19 cellular contexts compared by ENCODE assay signal in genomic region chr15:94397377-94397776, GRCh38.
DNase-seq lines count a peak whose midpoint lies in the region; ATAC-seq and TF ChIP-seq lines count a peak whose summit lies in the region.
"Had no signal": no experiment of that assay in that cellular context is flagged by ENCODE, and none has a peak within 500 bp of the region (broad histone marks: within the 10 kb centered on the region; RNA-seq: fewer than 3 reads in every experiment).

No MANE protein-coding gene starts in this region.

- DNase-seq in right cardiac atrium (peak in 1 of 3 donors; percentile 11), left ventricle myocardium inferior (no peak), esophagus muscularis mucosa (ENCODE audit: extremely low spot score) (peak; percentile 14), A172 (ENCODE audit: low spot score) (no peak), NCI-H526 treated with DMSO at 0.1 percent for 48 hours (lab: John Stamatoyannopoulos, UW) (no peak)
- DNase-seq in natural killer cell treated with Interleukin-12 subunit alpha and Interleukin-12 subunit beta and Interleukin-15 and Interleukin-18, amount 100 ng/mL, for 72 hours (ENCODE audit: low spot score), result no peak
- DNase-seq: CD4-positive, alpha-beta memory T cell; DMS153; GF-D8; H9; NCI-H1417 treated with DMSO at 0.1 percent for 48 hours; NCI-H187 treated with DMSO at 0.1 percent for 48 hours; NCI-H2227 treated with DMSO at 0.1 percent for 48 hours; NCI-H524; PC-3; RPMI8226 had no signal

- no peak for TF ChIP-seq EP300 in esophagus muscularis mucosa (IDR thresholded peaks at IDR 0.05)

- peaks cover 41% of the 10 kb centered on the region for H3K36me3 Mint-ChIP-seq in natural killer cell treated with Interleukin-12 subunit alpha and Interleukin-12 subunit beta and Interleukin-15 and Interleukin-18, amount 100 ng/mL, for 72 hours

- ATAC-seq in right cardiac atrium (peak; percentile 81 to 93), HG03342 (IDR thresholded peaks at IDR 0.05; ENCODE audit: unreplicated experiment) (no peak)
- no peak for ATAC-seq in natural killer cell treated with Interleukin-12 subunit alpha and Interleukin-12 subunit beta and Interleukin-15 and Interleukin-18, amount 100 ng/mL, for 72 hours
- ATAC-seq: PC-3 had no signal

- no peaks in the 10 kb centered on the region for H3K27me3 Mint-ChIP-seq in natural killer cell treated with Interleukin-12 subunit alpha and Interleukin-12 subunit beta and Interleukin-15 and Interleukin-18, amount 100 ng/mL, for 72 hours
- H3K27me3 Mint-ChIP-seq: CD4-positive, alpha-beta memory T cell; IgD-negative memory B cell had no signal

- intact Hi-C loops in right cardiac atrium (cut with DNase I), result no loop called here
- intact Hi-C loops in left ventricle myocardium inferior (cut with micrococcal nuclease), result no loop called here
- intact Hi-C loops in esophagus muscularis mucosa (cut with DNase I), result no loop called here

- 43% methylated on average over 3 of the region's 3 CpGs for WGBS in right cardiac atrium
- WGBS in esophagus muscularis mucosa, result 73% methylated on average over 3 of the region's 3 CpGs

- H3K4me1 ChIP-seq in right cardiac atrium (ENCODE audit: control insufficient read depth, insufficient read depth, low read length), result no peaks in the 10 kb centered on the region
- H3K4me1 ChIP-seq in left ventricle myocardium inferior, result peaks cover 8% of the 10 kb centered on the region
- H3K4me1 ChIP-seq in esophagus muscularis mucosa, result peaks cover 0 to 5% (median 0%) of the 10 kb centered on the region in 4 donors
- H3K4me1 ChIP-seq: BLaER1 had no signal

- peaks cover 15 to 19% of the 10 kb centered on the region in 2 donors for H3K4me1 Mint-ChIP-seq in natural killer cell treated with Interleukin-12 subunit alpha and Interleukin-12 subunit beta and Interleukin-15 and Interleukin-18, amount 100 ng/mL, for 72 hours (ENCODE audit: low read depth in 2 of 2)
- H3K4me1 Mint-ChIP-seq: CD4-positive, alpha-beta memory T cell; IgD-negative memory B cell had no signal

- TF ChIP-seq POLR2A in esophagus muscularis mucosa (IDR thresholded peaks at IDR 0.05; ENCODE audit: low read depth), result no peak

- no peak for TF ChIP-seq CTCF in left ventricle myocardium inferior (IDR thresholded peaks at IDR 0.05; ENCODE audit: borderline replicate concordance)
- TF ChIP-seq CTCF in esophagus muscularis mucosa (IDR thresholded peaks at IDR 0.05), result no peak

- H3K4me3 ChIP-seq in right cardiac atrium (ENCODE audit: low read length), result no peak overlapping the region
- H3K4me3 ChIP-seq in left ventricle myocardium inferior, result no peak overlapping the region
- no peak overlapping the region for H3K4me3 ChIP-seq in esophagus muscularis mucosa
- H3K4me3 ChIP-seq: BLaER1 had no signal

- H3K4me3 Mint-ChIP-seq in natural killer cell treated with Interleukin-12 subunit alpha and Interleukin-12 subunit beta and Interleukin-15 and Interleukin-18, amount 100 ng/mL, for 72 hours, result no peak overlapping the region
- H3K4me3 Mint-ChIP-seq: CD4-positive, alpha-beta memory T cell; H9 had no signal

- H3K9me3 Mint-ChIP-seq in natural killer cell treated with Interleukin-12 subunit alpha and Interleukin-12 subunit beta and Interleukin-15 and Interleukin-18, amount 100 ng/mL, for 72 hours, result no peaks in the 10 kb centered on the region
- H3K9me3 Mint-ChIP-seq: CD4-positive, alpha-beta memory T cell; H9; IgD-negative memory B cell had no signal

- peak overlapping the region; percentile 43 to 46 for H3K27ac Mint-ChIP-seq in natural killer cell treated with Interleukin-12 subunit alpha and Interleukin-12 subunit beta and Interleukin-15 and Interleukin-18, amount 100 ng/mL, for 72 hours
- H3K27ac Mint-ChIP-seq: CD4-positive, alpha-beta memory T cell; H9; IgD-negative memory B cell had no signal

- H3K27ac ChIP-seq in right cardiac atrium (ENCODE audit: low read length) (no peak overlapping the region), left ventricle myocardium inferior (replicated peaks) (no peak overlapping the region), esophagus muscularis mucosa (replicated peaks in 1 of 4) (no peak overlapping the region)
- H3K27ac ChIP-seq: BLaER1 had no signal

- H3K36me3 ChIP-seq in left ventricle myocardium inferior (no peaks in the 10 kb centered on the region), esophagus muscularis mucosa (no peaks in the 10 kb centered on the region)

- H3K9me3 ChIP-seq in right cardiac atrium (ENCODE audit: control insufficient read depth, low read length) (no peaks in the 10 kb centered on the region), left ventricle myocardium inferior (replicated peaks) (no peaks in the 10 kb centered on the region), esophagus muscularis mucosa (no peaks in the 10 kb centered on the region)
- H3K9me3 ChIP-seq: BLaER1 had no signal

- H3K27me3 ChIP-seq in right cardiac atrium (ENCODE audit: control insufficient read depth, insufficient read depth) (no peaks in the 10 kb centered on the region), left ventricle myocardium inferior (ENCODE audit: low read depth) (peaks cover 3% of the 10 kb centered on the region), esophagus muscularis mucosa (no peaks in the 10 kb centered on the region)
- H3K27me3 ChIP-seq: BLaER1 had no signal

Comparison
In these comparisons a context has a peak if more than half of its experiments do, and no peak if none do; other contexts are left out.
1. ATAC-seq: peak in right cardiac atrium (2 of 2); none in natural killer cell treated with Interleukin-12 subunit alpha and Interleukin-12 subunit beta and Interleukin-15 and Interleukin-18, amount 100 ng/mL, for 72 hours (0 of 2) and HG03342 (single experiment).